1 cellular context compared by ENCODE assay signal in the genomic region with DNA sequence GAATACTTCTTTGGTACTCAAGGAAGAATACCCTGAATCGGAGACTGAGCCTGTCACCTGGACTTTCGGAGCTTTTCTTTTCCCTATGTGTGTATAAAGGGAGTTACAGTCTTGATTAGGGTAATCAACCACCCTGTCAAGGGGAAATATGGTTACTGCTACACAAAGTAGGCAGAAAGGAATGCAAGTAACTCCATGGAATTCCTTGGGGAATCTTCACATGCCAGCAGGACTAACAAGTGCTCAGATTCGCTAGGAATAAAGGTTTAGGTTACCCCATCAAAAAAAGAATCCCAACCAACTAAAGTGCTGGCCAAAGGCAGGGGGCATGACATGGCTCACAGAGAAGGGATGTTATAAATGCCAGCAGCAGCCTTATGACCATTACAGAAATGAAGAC.
TF ChIP-seq lines count a peak whose summit lies in the region.

No MANE protein-coding gene starts in this region.

TF ChIP-seq in IMR-90, 13 proteins besides CTCF, POLR2A, EP300 and RAD21:
- no peak for TF ChIP-seq SMC3 (IDR thresholded peaks at IDR 0.05; ENCODE audit: low read depth, low read length)
- TF ChIP-seq BHLHE40 (IDR thresholded peaks at IDR 0.05; ENCODE audit: low read depth, low read length) = no peak
- TF ChIP-seq MAFK (IDR thresholded peaks at IDR 0.05; ENCODE audit: low read depth, low read length) = no peak
- no peak for TF ChIP-seq RCOR1 (IDR thresholded peaks at IDR 0.05; ENCODE audit: insufficient replicate concordance, low read length)
- TF ChIP-seq CEBPB (IDR thresholded peaks at IDR 0.05; ENCODE audit: low read depth, low read length) = no peak
- TF ChIP-seq, protein P1, sequence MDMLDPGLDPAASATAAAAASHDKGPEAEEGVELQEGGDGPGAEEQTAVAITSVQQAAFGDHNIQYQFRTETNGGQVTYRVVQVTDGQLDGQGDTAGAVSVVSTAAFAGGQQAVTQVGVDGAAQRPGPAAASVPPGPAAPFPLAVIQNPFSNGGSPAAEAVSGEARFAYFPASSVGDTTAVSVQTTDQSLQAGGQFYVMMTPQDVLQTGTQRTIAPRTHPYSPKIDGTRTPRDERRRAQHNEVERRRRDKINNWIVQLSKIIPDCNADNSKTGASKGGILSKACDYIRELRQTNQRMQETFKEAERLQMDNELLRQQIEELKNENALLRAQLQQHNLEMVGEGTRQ (IDR thresholded peaks at IDR 0.05; ENCODE audit: low read depth, low read length) = no peak
- TF ChIP-seq, protein P2, sequence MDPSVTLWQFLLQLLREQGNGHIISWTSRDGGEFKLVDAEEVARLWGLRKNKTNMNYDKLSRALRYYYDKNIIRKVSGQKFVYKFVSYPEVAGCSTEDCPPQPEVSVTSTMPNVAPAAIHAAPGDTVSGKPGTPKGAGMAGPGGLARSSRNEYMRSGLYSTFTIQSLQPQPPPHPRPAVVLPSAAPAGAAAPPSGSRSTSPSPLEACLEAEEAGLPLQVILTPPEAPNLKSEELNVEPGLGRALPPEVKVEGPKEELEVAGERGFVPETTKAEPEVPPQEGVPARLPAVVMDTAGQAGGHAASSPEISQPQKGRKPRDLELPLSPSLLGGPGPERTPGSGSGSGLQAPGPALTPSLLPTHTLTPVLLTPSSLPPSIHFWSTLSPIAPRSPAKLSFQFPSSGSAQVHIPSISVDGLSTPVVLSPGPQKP (IDR thresholded peaks at IDR 0.05; ENCODE audit: borderline replicate concordance, low read depth, low read length) = no peak
- no peak for TF ChIP-seq FOS (IDR thresholded peaks at IDR 0.05; ENCODE audit: low read depth, low read length)
- no peak for TF ChIP-seq NFE2L2 (IDR thresholded peaks at IDR 0.05; ENCODE audit: low read depth, low read length)
- TF ChIP-seq RFX5 (IDR thresholded peaks at IDR 0.05; ENCODE audit: low read depth, low read length) = no peak
